ENCODE assay signal across 17 cellular contexts in the genomic region with DNA sequence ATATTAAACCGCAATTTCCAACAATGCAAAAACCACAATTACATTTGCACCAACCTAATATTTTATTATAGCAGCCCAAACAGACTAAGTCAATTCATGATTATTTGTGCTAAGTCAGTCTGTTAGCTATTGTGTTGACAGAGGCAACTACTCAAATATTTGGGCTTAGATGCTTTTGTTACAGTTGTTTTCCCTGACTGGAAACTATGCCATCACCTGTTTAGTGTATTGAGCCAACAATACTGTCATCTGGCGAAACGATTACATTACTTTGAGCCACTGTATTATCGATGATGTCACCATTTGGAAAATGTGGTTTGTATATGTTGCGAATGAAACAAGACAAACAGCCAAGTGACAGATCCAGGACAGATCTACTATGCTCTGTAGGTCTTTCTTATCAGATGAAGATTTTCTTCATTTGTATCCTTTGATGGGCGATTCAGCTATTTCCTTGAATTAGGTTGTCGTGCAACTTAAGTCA.
"Had no signal": no experiment of that assay in that cellular context is flagged by ENCODE, and none has a peak within 500 bp of the region (broad histone marks: within the 10 kb centered on the region; RNA-seq: fewer than 3 reads in every experiment).

No MANE protein-coding gene starts in this region.

- DNase-seq: activated CD4-positive, alpha-beta T cell treated with anti-CD3 and anti-CD28 coated beads, Interleukin-2, amount 50 U/mL, for 1 hour; activated CD4-positive, CD25-positive, alpha-beta regulatory T cell; activated CD8-positive, alpha-beta memory T cell treated with anti-CD3 and anti-CD28 coated beads for 24 hours; activated gamma-delta T cell treated with Interleukin-2 at 50 U/mL for 16 hours; activated naive CD8-positive, alpha-beta T cell treated with anti-CD3 and anti-CD28 coated beads, Interleukin-2, amount 10 ng/mL, durations not matched to agents 7 days and 5 days; anterior cingulate cortex; brain microvascular endothelial cell; effector memory CD8-positive, alpha-beta T cell; foreskin keratinocyte; glutamatergic neuron; mesenchymal stem cell; naive thymus-derived CD8-positive, alpha-beta T cell; posterior cingulate gyrus; retina had no signal

- H3K9me3 Mint-ChIP-seq: activated naive CD8-positive, alpha-beta T cell treated with anti-CD3 and anti-CD28 coated beads, Interleukin-2, amount 10 ng/mL, durations not matched to agents 7 days and 5 days; dendritic cell treated with granulocyte-macrophage colony-stimulating factor and Interleukin-4, amounts not matched to agents 40 ng/mL and 50 ng/mL, for 4 days; effector memory CD8-positive, alpha-beta T cell; naive thymus-derived CD8-positive, alpha-beta T cell; stimulated activated memory B cell treated with anti-CD40 and anti-IgM and Interleukin-4, amounts not matched to agents 10 μg/mL and 1 μg/mL and 100 μg/mL, for 72 hours had no signal

- H3K4me1 Mint-ChIP-seq: stimulated activated memory B cell treated with anti-CD40 and anti-IgM and Interleukin-4, amounts not matched to agents 10 μg/mL and 1 μg/mL and 100 μg/mL, for 72 hours had no signal

- ATAC-seq: effector memory CD8-positive, alpha-beta T cell; foreskin keratinocyte; naive thymus-derived CD8-positive, alpha-beta T cell; stimulated activated memory B cell treated with anti-CD40 and anti-IgM and Interleukin-4, amounts not matched to agents 10 μg/mL and 1 μg/mL and 100 μg/mL, for 72 hours had no signal

- H3K27me3 ChIP-seq: brain microvascular endothelial cell, foreskin keratinocyte, neutrophil had no signal

- H3K4me1 ChIP-seq: foreskin keratinocyte had no signal

- H3K27ac Mint-ChIP-seq: activated naive CD8-positive, alpha-beta T cell treated with anti-CD3 and anti-CD28 coated beads, Interleukin-2, amount 10 ng/mL, durations not matched to agents 7 days and 5 days; dendritic cell treated with granulocyte-macrophage colony-stimulating factor and Interleukin-4, amounts not matched to agents 40 ng/mL and 50 ng/mL, for 4 days; effector memory CD8-positive, alpha-beta T cell; naive thymus-derived CD8-positive, alpha-beta T cell; stimulated activated memory B cell treated with anti-CD40 and anti-IgM and Interleukin-4, amounts not matched to agents 10 μg/mL and 1 μg/mL and 100 μg/mL, for 72 hours had no signal

- H3K4me3 Mint-ChIP-seq: activated naive CD8-positive, alpha-beta T cell treated with anti-CD3 and anti-CD28 coated beads, Interleukin-2, amount 10 ng/mL, durations not matched to agents 7 days and 5 days; dendritic cell treated with granulocyte-macrophage colony-stimulating factor and Interleukin-4, amounts not matched to agents 40 ng/mL and 50 ng/mL, for 4 days; effector memory CD8-positive, alpha-beta T cell; naive thymus-derived CD8-positive, alpha-beta T cell; stimulated activated memory B cell treated with anti-CD40 and anti-IgM and Interleukin-4, amounts not matched to agents 10 μg/mL and 1 μg/mL and 100 μg/mL, for 72 hours had no signal

- H3K27ac ChIP-seq: brain microvascular endothelial cell, foreskin keratinocyte, neutrophil had no signal

- H3K36me3 Mint-ChIP-seq: activated naive CD8-positive, alpha-beta T cell treated with anti-CD3 and anti-CD28 coated beads, Interleukin-2, amount 10 ng/mL, durations not matched to agents 7 days and 5 days; naive thymus-derived CD8-positive, alpha-beta T cell; stimulated activated memory B cell treated with anti-CD40 and anti-IgM and Interleukin-4, amounts not matched to agents 10 μg/mL and 1 μg/mL and 100 μg/mL, for 72 hours had no signal

- H3K36me3 ChIP-seq: brain microvascular endothelial cell, neutrophil had no signal

- H3K9me3 ChIP-seq: neutrophil had no signal

- H3K27me3 Mint-ChIP-seq: activated naive CD8-positive, alpha-beta T cell treated with anti-CD3 and anti-CD28 coated beads, Interleukin-2, amount 10 ng/mL, durations not matched to agents 7 days and 5 days; stimulated activated memory B cell treated with anti-CD40 and anti-IgM and Interleukin-4, amounts not matched to agents 10 μg/mL and 1 μg/mL and 100 μg/mL, for 72 hours had no signal
